In genomic region chr18:11852048-11852341, GRCh38 we compare ENCODE assay signal across 8 cellular contexts. TPM values are rescaled to one million over a fixed set of nuclear protein-coding genes. Genes with fewer than 3 reads are reported as not detected.
DNase-seq lines count a peak whose midpoint lies in the region; ATAC-seq, FAIRE-seq and TF ChIP-seq lines count a peak whose summit lies in the region.

No MANE protein-coding gene starts in this region.

- no TSS peak for BruUV-seq in PC-3 (replicated peaks; lab: Mats Ljungman, UMichigan)
- no TSS peak for BruUV-seq in endothelial cell of umbilical vein (replicated peaks; lab: Mats Ljungman, UMichigan)

- H3K36me3 Mint-ChIP-seq in CD8-positive, alpha-beta T cell, result peaks cover 32% of the 10 kb centered on the region
- peaks cover 2% of the 10 kb centered on the region for H3K36me3 Mint-ChIP-seq in osteocyte (ENCODE audit: unreplicated experiment)

- peaks cover 25% of the 10 kb centered on the region for H3K4me1 ChIP-seq in CD8-positive, alpha-beta T cell (ENCODE audit: insufficient read depth, low read length)
- peaks cover 42% of the 10 kb centered on the region for H3K4me1 ChIP-seq in PC-3 (ENCODE audit: insufficient read depth, low read length)
- H3K4me1 ChIP-seq in endothelial cell of umbilical vein (ENCODE audit: control insufficient read depth, extremely low read depth, insufficient read depth, low read length), result peaks cover 24% of the 10 kb centered on the region

- peak overlapping the region; percentile 100 for H3K27ac Mint-ChIP-seq in CD8-positive, alpha-beta T cell
- peak overlapping the region; percentile 100 for H3K27ac Mint-ChIP-seq in osteocyte (ENCODE audit: unreplicated experiment)

- CTCF ChIA-PET in CD8-positive, alpha-beta T cell (lab: Charles Lee), result no interaction called here
- CTCF ChIA-PET in PC-3 (lab: Charles Lee) (interaction anchor here (1.0 kb wide), 1 partner anchor 19 kb away, joined by 3 read pairs; no protein-coding TSS in a partner anchor), endothelial cell of umbilical vein (lab: Charles Lee) (interaction anchor here (0.7 to 0.8 kb wide), 2 partner anchors 119 to 143 kb away, joined by 3 read pairs; no protein-coding TSS in a partner anchor)

- no peak for ATAC-seq in CD8-positive, alpha-beta T cell
- ATAC-seq in PC-3, result no peak

- peak overlapping the region; percentile 94 for H3K9ac ChIP-seq in PC-3 (ENCODE audit: low read length)
- peak overlapping the region; percentile 97 for H3K9ac ChIP-seq in endothelial cell of umbilical vein (replicated peaks; ENCODE audit: extremely low read depth, insufficient read depth, low read length)

- no peak for TF ChIP-seq POLR2A in endothelial cell of umbilical vein (IDR thresholded peaks at IDR 0.05; ENCODE audit: low read depth, low read length)

- H3K27me3 Mint-ChIP-seq in CD8-positive, alpha-beta T cell (ENCODE audit: low read depth), result no peaks in the 10 kb centered on the region
- peaks cover 4% of the 10 kb centered on the region for H3K27me3 Mint-ChIP-seq in osteocyte (ENCODE audit: unreplicated experiment)

- H3K9me3 Mint-ChIP-seq in CD8-positive, alpha-beta T cell, result no peaks in the 10 kb centered on the region
- no peaks in the 10 kb centered on the region for H3K9me3 Mint-ChIP-seq in osteocyte (ENCODE audit: unreplicated experiment)

- peaks cover 50% of the 10 kb centered on the region for H3K4me1 Mint-ChIP-seq in CD8-positive, alpha-beta T cell (ENCODE audit: low read depth)
- peaks cover 48% of the 10 kb centered on the region for H3K4me1 Mint-ChIP-seq in osteocyte (ENCODE audit: unreplicated experiment)

- no peaks in the 10 kb centered on the region for H3K9me1 ChIP-seq in endothelial cell of umbilical vein (replicated peaks; ENCODE audit: control insufficient read depth, extremely low read depth, insufficient read depth, low read length)

- H2AFZ ChIP-seq in PC-3 (ENCODE audit: low read length) (no peak overlapping the region), endothelial cell of umbilical vein (ENCODE audit: low read depth, low read length) (no peak overlapping the region)

- TF ChIP-seq CTCF in CD8-positive, alpha-beta T cell (IDR thresholded peaks at IDR 0.05), result no peak
- TF ChIP-seq CTCF in PC-3 (conservative IDR thresholded peaks at IDR 0.05; ENCODE audit: low read depth, low read length) (no peak), endothelial cell of umbilical vein (IDR thresholded peaks at IDR 0.05; ENCODE audit: extremely low read depth in 1 of 2, insufficient read depth in 1 of 2, low read depth in 1 of 2, low read length in 2 of 2) (no peak), osteocyte (IDR thresholded peaks at IDR 0.05) (no peak)

- H3K27me3 ChIP-seq in CD8-positive, alpha-beta T cell (ENCODE audit: insufficient read depth, low read length), result no peaks in the 10 kb centered on the region
- no peaks in the 10 kb centered on the region for H3K27me3 ChIP-seq in PC-3 (ENCODE audit: low read length)
- peaks cover 2 to 5% of the 10 kb centered on the region in 2 experiments for H3K27me3 ChIP-seq in endothelial cell of umbilical vein (ENCODE audit: control insufficient read depth in 2 of 2, insufficient read depth in 2 of 2, low read length in 2 of 2)

- intact Hi-C loops in CD8-positive, alpha-beta T cell (cut with DNase I, micrococcal nuclease), result loop anchor here (1.0 to 5.0 kb wide), 6 partner anchors 129 to 1935 kb away; partner anchors contain the start of genes FAM210A (in 2 of the 2), RNMT (in 2 of the 2), AFG3L2 (in 1 of the 2) and IMPA2 (in 1 of the 2)
- intact Hi-C loops in PC-3 (cut with micrococcal nuclease) (loop anchor here (5.0 kb wide), 1 partner anchor 120 kb away; no protein-coding TSS in a partner anchor), endothelial cell of umbilical vein (cut with micrococcal nuclease) (loop anchor here (5.0 to 10.0 kb wide), 3 partner anchors 117 to 185 kb away; no protein-coding TSS in a partner anchor)

- no peaks in the 10 kb centered on the region for H3K9me3 ChIP-seq in CD8-positive, alpha-beta T cell (ENCODE audit: low read length)
- H3K9me3 ChIP-seq in PC-3 (ENCODE audit: low read length) (no peaks in the 10 kb centered on the region), endothelial cell of umbilical vein (replicated peaks; ENCODE audit: control insufficient read depth, insufficient read depth, low read length) (no peaks in the 10 kb centered on the region)

- dilution Hi-C loops in endothelial cell of umbilical vein (cut with MboI; ENCODE audit: extremely low pct_ligation_motif_present, low sequenced_read_pairs), result no loop called here

- peaks cover 18% of the 10 kb centered on the region for H4K20me1 ChIP-seq in PC-3 (ENCODE audit: low read length)
- H4K20me1 ChIP-seq in endothelial cell of umbilical vein (replicated peaks; ENCODE audit: control insufficient read depth, extremely low read depth, insufficient read depth, low read length), result no peaks in the 10 kb centered on the region

- H3K79me2 ChIP-seq in PC-3 (ENCODE audit: low read length), result peaks cover 50% of the 10 kb centered on the region
- H3K79me2 ChIP-seq in endothelial cell of umbilical vein (ENCODE audit: control insufficient read depth, insufficient read depth, low read length), result peaks cover 21% of the 10 kb centered on the region

- FAIRE-seq in endothelial cell of umbilical vein (lab: Jason Lieb, UNC), result no peak

- in situ Hi-C loops in KBM-7 (cut with MboI; ENCODE audit: low pct_unique_long_range_greater_than_20kb, low sequenced_read_pairs), result no loop called here

- H3K4me2 ChIP-seq in PC-3 (ENCODE audit: low read length) (peak overlapping the region; percentile 89), endothelial cell of umbilical vein (ENCODE audit: insufficient read depth, low read length) (peak overlapping the region; percentile 98)

- peak overlapping the region; percentile 100 for H3K4me3 Mint-ChIP-seq in CD8-positive, alpha-beta T cell
- peak overlapping the region; percentile 100 for H3K4me3 Mint-ChIP-seq in osteocyte (ENCODE audit: unreplicated experiment)

- peak in 1 of 7 experiments; percentile 63 for DNase-seq in CD8-positive, alpha-beta T cell
- DNase-seq in PC-3, result no peak
- DNase-seq in endothelial cell of umbilical vein (ENCODE audit: low read depth, low spot score), result no peak
- DNase-seq in osteocyte (ENCODE audit: extremely low spot score, unreplicated experiment), result no peak
- no peak for DNase-seq in HCEC 1CT
- DNase-seq in KBM-7, result no peak
- DNase-seq in inferior parietal cortex (ENCODE audit: extremely low spot score), result no peak
- no peak for DNase-seq in hypothalamus (lab: John Stamatoyannopoulos, UW)

- H3K4me3 ChIP-seq in CD8-positive, alpha-beta T cell (ENCODE audit: low read depth, low read length), result peak overlapping the region; percentile 94
- H3K4me3 ChIP-seq in PC-3 (ENCODE audit: low read length) (peak overlapping the region; percentile 91), endothelial cell of umbilical vein (replicated peaks in 1 of 3; ENCODE audit: insufficient read depth in 1 of 3, low read depth in 1 of 3, low read length in 3 of 3) (peak overlapping the region; percentile 42 to 94 (median 86))

- H3K36me3 ChIP-seq in CD8-positive, alpha-beta T cell (ENCODE audit: insufficient read depth, low read length), result no peaks in the 10 kb centered on the region
- H3K36me3 ChIP-seq in PC-3 (ENCODE audit: low read depth, low read length) (no peaks in the 10 kb centered on the region), endothelial cell of umbilical vein (ENCODE audit: control insufficient read depth in 2 of 2, extremely low read depth in 1 of 2, insufficient read depth in 2 of 2, low read length in 2 of 2) (no peaks in the 10 kb centered on the region)

- peaks cover 4% of the 10 kb centered on the region for H3F3A ChIP-seq in PC-3 (ENCODE audit: low read length, unreplicated experiment)

- peak overlapping the region; percentile 96 for H3K27ac ChIP-seq in CD8-positive, alpha-beta T cell (ENCODE audit: low read depth, low read length)
- H3K27ac ChIP-seq in PC-3 (ENCODE audit: low read length) (peak overlapping the region; percentile 96), endothelial cell of umbilical vein (ENCODE audit: insufficient read depth, low read depth, low read length) (peak overlapping the region; percentile 89)

- H3K9me2 ChIP-seq in PC-3 (replicated peaks; ENCODE audit: low read length), result no peaks in the 10 kb centered on the region

- POLR2A ChIA-PET in CD8-positive, alpha-beta T cell (lab: Charles Lee), result interaction anchor here (1.0 kb wide), 1 partner anchor 128 kb away, joined by 5 read pairs; no protein-coding TSS in a partner anchor
- POLR2A ChIA-PET in PC-3 (lab: Charles Lee; ENCODE audit: unreplicated experiment) (interaction anchor here (0.6 kb wide), 1 partner anchor 124 kb away, joined by 7 read pairs; no protein-coding TSS in a partner anchor), endothelial cell of umbilical vein (lab: Charles Lee) (no interaction called here)

TF ChIP-seq in endothelial cell of umbilical vein, 7 proteins besides CTCF, POLR2A, EP300 and RAD21 (continues in another document):
- TF ChIP-seq JUN (IDR thresholded peaks at IDR 0.05; ENCODE audit: borderline replicate concordance, insufficient read depth, insufficient read length, low read depth) (no peak), MYC (IDR thresholded peaks at IDR 0.05; ENCODE audit: low read depth, low read length) (no peak), POLR2AphosphoS5 (IDR thresholded peaks at IDR 0.05; ENCODE audit: insufficient read depth, low read depth, low read length) (no peak)

RNA-seq across cellular contexts. Expression of gene CHMP1B, which starts 0.8 kb away (rescaled TPM):
- total RNA-seq in CD8-positive, alpha-beta T cell, result 10 to 100 TPM; 71.2 to 74.2 TPM
- total RNA-seq in PC-3 (2014; rRNA removed) (81.9 and 89.5 TPM in 2 replicates), endothelial cell of umbilical vein (27.0 and 27.2 TPM in 2 replicates), osteocyte (45.6 and 50.3 TPM in 2 replicates)
- polyA plus RNA-seq in endothelial cell of umbilical vein, result 17.4 and 24.0 TPM in 2 replicates
- polyA plus RNA-seq in endothelial cell of umbilical vein (2011; cell fraction: cytosol; rRNA removed), result 22.5 and 24.0 TPM in 2 replicates
- polyA plus RNA-seq in endothelial cell of umbilical vein (2011; cell fraction: nucleus; rRNA removed), result 15.7 TPM in 2 replicates
- polyA plus RNA-seq in endothelial cell of umbilical vein (2012), result 29.4 and 29.5 TPM in 2 replicates
- polyA minus RNA-seq in endothelial cell of umbilical vein, result 27.8 and 28.7 TPM in 2 replicates
- polyA minus RNA-seq in endothelial cell of umbilical vein (2011; cell fraction: cytosol; rRNA and poly(A)+ RNA removed), result 24.2 TPM
- polyA minus RNA-seq in endothelial cell of umbilical vein (2011; cell fraction: nucleus; rRNA and poly(A)+ RNA removed), result 17.3 and 22.8 TPM in 2 replicates

RNA-seq across cellular contexts. Expression of gene MPPE1, which starts 56.1 kb away (rescaled TPM):
- total RNA-seq in CD8-positive, alpha-beta T cell, result 10 to 100 TPM; 44.0 to 55.1 TPM
- total RNA-seq in PC-3 (2014; rRNA removed), result 15.8 and 17.9 TPM in 2 replicates
- total RNA-seq in endothelial cell of umbilical vein, result 28.8 and 30.6 TPM in 2 replicates
- 13.4 and 15.2 TPM in 2 replicates for polyA plus RNA-seq in endothelial cell of umbilical vein
- polyA plus RNA-seq in endothelial cell of umbilical vein (2011; cell fraction: cytosol; rRNA removed), result 11.6 and 12.4 TPM in 2 replicates
- 42.3 and 43.2 TPM in 2 replicates for polyA plus RNA-seq in endothelial cell of umbilical vein (2011; cell fraction: nucleus; rRNA removed)
- 12.1 and 20.8 TPM in 2 replicates for polyA plus RNA-seq in endothelial cell of umbilical vein (2012)
- 18.4 and 26.6 TPM in 2 replicates for polyA minus RNA-seq in endothelial cell of umbilical vein
- polyA minus RNA-seq in endothelial cell of umbilical vein (2011; cell fraction: cytosol; rRNA and poly(A)+ RNA removed), result 9.5 TPM
- polyA minus RNA-seq in endothelial cell of umbilical vein (2011; cell fraction: nucleus; rRNA and poly(A)+ RNA removed), result 17.7 and 23.9 TPM in 2 replicates
- total RNA-seq in osteocyte, result 49.4 and 58.6 TPM in 2 replicates
